1 cellular context compared by ENCODE assay signal in the genomic region with DNA sequence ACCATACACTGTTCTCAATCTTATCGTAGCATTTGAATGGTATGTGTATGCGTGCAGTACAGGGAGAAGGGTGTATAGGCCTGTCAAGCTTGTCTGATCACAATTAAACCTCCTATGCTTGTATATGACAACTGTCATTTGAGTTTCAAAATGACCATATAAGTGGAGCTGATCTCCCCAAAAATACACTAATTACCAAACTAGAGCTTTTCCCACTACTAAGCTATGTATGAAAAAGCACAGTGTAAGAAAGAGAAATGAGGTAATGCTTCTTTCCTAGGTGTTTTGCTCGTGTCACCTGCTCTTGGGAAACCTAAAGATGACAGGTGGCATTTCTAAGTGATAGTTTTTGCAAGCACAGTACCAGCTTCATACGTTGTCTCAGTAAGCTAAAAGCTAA.
TF ChIP-seq lines count a peak whose summit lies in the region.

No MANE protein-coding gene starts in this region.

TF ChIP-seq in SK-N-SH, 30 proteins besides CTCF, POLR2A, EP300 and RAD21:
- TF ChIP-seq, protein P1, sequence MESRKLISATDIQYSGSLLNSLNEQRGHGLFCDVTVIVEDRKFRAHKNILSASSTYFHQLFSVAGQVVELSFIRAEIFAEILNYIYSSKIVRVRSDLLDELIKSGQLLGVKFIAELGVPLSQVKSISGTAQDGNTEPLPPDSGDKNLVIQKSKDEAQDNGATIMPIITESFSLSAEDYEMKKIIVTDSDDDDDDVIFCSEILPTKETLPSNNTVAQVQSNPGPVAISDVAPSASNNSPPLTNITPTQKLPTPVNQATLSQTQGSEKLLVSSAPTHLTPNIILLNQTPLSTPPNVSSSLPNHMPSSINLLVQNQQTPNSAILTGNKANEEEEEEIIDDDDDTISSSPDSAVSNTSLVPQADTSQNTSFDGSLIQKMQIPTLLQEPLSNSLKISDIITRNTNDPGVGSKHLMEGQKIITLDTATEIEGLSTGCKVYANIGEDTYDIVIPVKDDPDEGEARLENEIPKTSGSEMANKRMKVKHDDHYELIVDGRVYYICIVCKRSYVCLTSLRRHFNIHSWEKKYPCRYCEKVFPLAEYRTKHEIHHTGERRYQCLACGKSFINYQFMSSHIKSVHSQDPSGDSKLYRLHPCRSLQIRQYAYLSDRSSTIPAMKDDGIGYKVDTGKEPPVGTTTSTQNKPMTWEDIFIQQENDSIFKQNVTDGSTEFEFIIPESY (IDR thresholded peaks at IDR 0.05; ENCODE audit: borderline replicate concordance, low read depth), result no peak
- TF ChIP-seq MEF2A (IDR thresholded peaks at IDR 0.05; ENCODE audit: borderline replicate concordance, low read depth) (no peak), GATA2 (CRISPR knock-in tag; IDR thresholded peaks at IDR 0.05) (no peak), NRF1 (IDR thresholded peaks at IDR 0.05; ENCODE audit: low read depth, low read length) (no peak), FOXJ3 (CRISPR knock-in tag; IDR thresholded peaks at IDR 0.05) (no peak), SIN3A (IDR thresholded peaks at IDR 0.05; ENCODE audit: borderline replicate concordance, low read depth, low read length) (no peak), RXRA (IDR thresholded peaks at IDR 0.05; ENCODE audit: borderline replicate concordance, low read depth) (no peak), POLR2AphosphoS5 (IDR thresholded peaks at IDR 0.05; ENCODE audit: low read depth, low read length) (no peak), FOSL2 (IDR thresholded peaks at IDR 0.05; ENCODE audit: borderline replicate concordance, low read depth) (no peak), CHD2 (IDR thresholded peaks at IDR 0.05; ENCODE audit: low read length, partially characterized antibody) (no peak), NFIC (IDR thresholded peaks at IDR 0.05; ENCODE audit: borderline replicate concordance) (no peak), RFX5 (IDR thresholded peaks at IDR 0.05; ENCODE audit: low read length) (no peak), EZH2phosphoT487 (IDR thresholded peaks at IDR 0.05; ENCODE audit: borderline replicate concordance, low read depth) (no peak), YY1 (IDR thresholded peaks at IDR 0.05; ENCODE audit: low read depth) (no peak), TEAD4 (IDR thresholded peaks at IDR 0.05; ENCODE audit: borderline replicate concordance, insufficient read depth) (no peak), GABPA (IDR thresholded peaks at IDR 0.05; ENCODE audit: low read depth) (no peak)
- TF ChIP-seq, protein P2, sequence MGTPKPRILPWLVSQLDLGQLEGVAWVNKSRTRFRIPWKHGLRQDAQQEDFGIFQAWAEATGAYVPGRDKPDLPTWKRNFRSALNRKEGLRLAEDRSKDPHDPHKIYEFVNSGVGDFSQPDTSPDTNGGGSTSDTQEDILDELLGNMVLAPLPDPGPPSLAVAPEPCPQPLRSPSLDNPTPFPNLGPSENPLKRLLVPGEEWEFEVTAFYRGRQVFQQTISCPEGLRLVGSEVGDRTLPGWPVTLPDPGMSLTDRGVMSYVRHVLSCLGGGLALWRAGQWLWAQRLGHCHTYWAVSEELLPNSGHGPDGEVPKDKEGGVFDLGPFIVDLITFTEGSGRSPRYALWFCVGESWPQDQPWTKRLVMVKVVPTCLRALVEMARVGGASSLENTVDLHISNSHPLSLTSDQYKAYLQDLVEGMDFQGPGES (IDR thresholded peaks at IDR 0.05; ENCODE audit: low read depth, low read length), result no peak
- TF ChIP-seq, protein P3, sequence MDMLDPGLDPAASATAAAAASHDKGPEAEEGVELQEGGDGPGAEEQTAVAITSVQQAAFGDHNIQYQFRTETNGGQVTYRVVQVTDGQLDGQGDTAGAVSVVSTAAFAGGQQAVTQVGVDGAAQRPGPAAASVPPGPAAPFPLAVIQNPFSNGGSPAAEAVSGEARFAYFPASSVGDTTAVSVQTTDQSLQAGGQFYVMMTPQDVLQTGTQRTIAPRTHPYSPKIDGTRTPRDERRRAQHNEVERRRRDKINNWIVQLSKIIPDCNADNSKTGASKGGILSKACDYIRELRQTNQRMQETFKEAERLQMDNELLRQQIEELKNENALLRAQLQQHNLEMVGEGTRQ (IDR thresholded peaks at IDR 0.05; ENCODE audit: borderline replicate concordance, low read depth, low read length), result no peak
- TF ChIP-seq, protein P4, sequence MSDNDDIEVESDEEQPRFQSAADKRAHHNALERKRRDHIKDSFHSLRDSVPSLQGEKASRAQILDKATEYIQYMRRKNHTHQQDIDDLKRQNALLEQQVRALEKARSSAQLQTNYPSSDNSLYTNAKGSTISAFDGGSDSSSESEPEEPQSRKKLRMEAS (IDR thresholded peaks at IDR 0.05; ENCODE audit: low read depth), result no peak
- TF ChIP-seq, protein P5, sequence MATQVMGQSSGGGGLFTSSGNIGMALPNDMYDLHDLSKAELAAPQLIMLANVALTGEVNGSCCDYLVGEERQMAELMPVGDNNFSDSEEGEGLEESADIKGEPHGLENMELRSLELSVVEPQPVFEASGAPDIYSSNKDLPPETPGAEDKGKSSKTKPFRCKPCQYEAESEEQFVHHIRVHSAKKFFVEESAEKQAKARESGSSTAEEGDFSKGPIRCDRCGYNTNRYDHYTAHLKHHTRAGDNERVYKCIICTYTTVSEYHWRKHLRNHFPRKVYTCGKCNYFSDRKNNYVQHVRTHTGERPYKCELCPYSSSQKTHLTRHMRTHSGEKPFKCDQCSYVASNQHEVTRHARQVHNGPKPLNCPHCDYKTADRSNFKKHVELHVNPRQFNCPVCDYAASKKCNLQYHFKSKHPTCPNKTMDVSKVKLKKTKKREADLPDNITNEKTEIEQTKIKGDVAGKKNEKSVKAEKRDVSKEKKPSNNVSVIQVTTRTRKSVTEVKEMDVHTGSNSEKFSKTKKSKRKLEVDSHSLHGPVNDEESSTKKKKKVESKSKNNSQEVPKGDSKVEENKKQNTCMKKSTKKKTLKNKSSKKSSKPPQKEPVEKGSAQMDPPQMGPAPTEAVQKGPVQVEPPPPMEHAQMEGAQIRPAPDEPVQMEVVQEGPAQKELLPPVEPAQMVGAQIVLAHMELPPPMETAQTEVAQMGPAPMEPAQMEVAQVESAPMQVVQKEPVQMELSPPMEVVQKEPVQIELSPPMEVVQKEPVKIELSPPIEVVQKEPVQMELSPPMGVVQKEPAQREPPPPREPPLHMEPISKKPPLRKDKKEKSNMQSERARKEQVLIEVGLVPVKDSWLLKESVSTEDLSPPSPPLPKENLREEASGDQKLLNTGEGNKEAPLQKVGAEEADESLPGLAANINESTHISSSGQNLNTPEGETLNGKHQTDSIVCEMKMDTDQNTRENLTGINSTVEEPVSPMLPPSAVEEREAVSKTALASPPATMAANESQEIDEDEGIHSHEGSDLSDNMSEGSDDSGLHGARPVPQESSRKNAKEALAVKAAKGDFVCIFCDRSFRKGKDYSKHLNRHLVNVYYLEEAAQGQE (IDR thresholded peaks at IDR 0.05; ENCODE audit: low read depth, low read length), result no peak
TF ChIP-seq in SK-N-SH: peak in this region for 0.
